9 cellular contexts compared by ENCODE assay signal in the genomic region with DNA sequence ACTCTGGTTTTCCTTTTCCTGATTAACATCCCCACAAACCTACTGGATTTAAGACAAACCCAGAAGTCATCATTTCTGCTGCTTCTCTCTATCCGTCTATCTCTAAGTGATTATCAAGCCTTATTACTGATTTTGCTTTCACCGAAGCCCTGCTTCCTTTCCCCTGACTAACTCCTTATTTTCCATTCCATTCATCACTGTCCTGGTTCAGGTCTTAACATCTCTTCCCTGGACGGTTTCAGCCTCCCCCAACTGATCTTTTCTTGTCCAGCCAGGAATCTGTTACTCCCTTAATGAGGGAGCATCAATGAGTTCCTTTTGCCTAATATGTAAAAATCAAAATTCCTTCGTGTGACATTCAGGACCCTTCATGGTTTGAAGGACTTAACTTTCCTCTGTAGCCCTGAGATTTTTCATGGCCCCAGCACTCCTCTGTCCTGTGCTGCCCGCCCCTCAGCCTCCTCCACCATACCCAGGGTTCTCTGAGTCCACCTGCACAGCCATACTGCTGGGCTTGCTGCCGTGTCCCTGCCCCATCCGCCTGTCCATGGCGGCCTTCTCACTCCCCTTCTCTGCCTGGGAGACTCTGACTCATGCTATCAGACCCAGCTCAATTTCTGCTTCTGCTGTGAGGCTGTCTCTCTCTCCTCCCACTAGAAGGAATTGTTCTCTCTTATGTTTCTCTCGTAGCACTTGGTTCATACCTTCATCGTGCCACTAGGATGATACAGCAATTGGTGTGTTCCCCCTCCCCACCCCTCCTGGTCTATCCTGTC.
DNase-seq lines count a peak whose midpoint lies in the region; ATAC-seq, FAIRE-seq and TF ChIP-seq lines count a peak whose summit lies in the region.
"Had no signal": no experiment of that assay in that cellular context is flagged by ENCODE, and none has a peak within 500 bp of the region (broad histone marks: within the 10 kb centered on the region; RNA-seq: fewer than 3 reads in every experiment).

No MANE protein-coding gene starts in this region.

- H3K27ac ChIP-seq in endothelial cell of umbilical vein (ENCODE audit: insufficient read depth, low read depth, low read length) (peak overlapping the region; percentile 89), parathyroid adenoma (peak overlapping the region; percentile 96)

- CTCF ChIA-PET in endothelial cell of umbilical vein (lab: Charles Lee), result interaction anchor here (0.5 to 1.6 kb wide), 6 partner anchors 9 to 129 kb away, joined by 3 to 4 read pairs (median 3); no protein-coding TSS in a partner anchor

- H3K9me3 ChIP-seq in endothelial cell of umbilical vein (replicated peaks; ENCODE audit: control insufficient read depth, insufficient read depth, low read length), result no peaks in the 10 kb centered on the region
- H3K9me3 ChIP-seq in parathyroid adenoma (ENCODE audit: control insufficient read depth, low read length), result no peaks in the 10 kb centered on the region

- H3K4me2 ChIP-seq in endothelial cell of umbilical vein (ENCODE audit: insufficient read depth, low read length), result peak overlapping the region; percentile 34
- peak overlapping the region; percentile 7 for H3K4me2 ChIP-seq in parathyroid adenoma (ENCODE audit: low read length)

- H3K9ac ChIP-seq in endothelial cell of umbilical vein (replicated peaks; ENCODE audit: extremely low read depth, insufficient read depth, low read length) (peak overlapping the region; percentile 10), parathyroid adenoma (no peak overlapping the region)

- FAIRE-seq in endothelial cell of umbilical vein (lab: Jason Lieb, UNC), result no peak

- no peak for TF ChIP-seq POLR2A in endothelial cell of umbilical vein (IDR thresholded peaks at IDR 0.05; ENCODE audit: low read depth, low read length)

- intact Hi-C loops in endothelial cell of umbilical vein (cut with micrococcal nuclease), result loop anchor here (1.0 kb wide), 3 partner anchors 10 to 51 kb away; no protein-coding TSS in a partner anchor

- DNase-seq in COLO829 (ENCODE audit: low spot score), result peak; percentile 31
- peak; percentile 45 for DNase-seq in OCI-M1 (lab: John Stamatoyannopoulos, UW)
- DNase-seq in endothelial cell of umbilical vein (ENCODE audit: low read depth, low spot score), result peak; percentile 71
- DNase-seq in NCI-H526 (lab: John Stamatoyannopoulos, UW), result no peak
- no peak for DNase-seq in UCSD-AML1 (lab: John Stamatoyannopoulos, UW; ENCODE audit: unreplicated experiment)
- DNase-seq: foreskin melanocyte had no signal

- H3K79me2 ChIP-seq in endothelial cell of umbilical vein (ENCODE audit: control insufficient read depth, insufficient read depth, low read length), result no peaks in the 10 kb centered on the region
- H3K79me2 ChIP-seq in parathyroid adenoma, result no peaks in the 10 kb centered on the region

- H3K4me3 ChIP-seq in endothelial cell of umbilical vein (replicated peaks in 1 of 3; ENCODE audit: insufficient read depth in 1 of 3, low read depth in 1 of 3, low read length in 3 of 3), result no peak overlapping the region
- no peak overlapping the region for H3K4me3 ChIP-seq in parathyroid adenoma (ENCODE audit: low read depth, low read length)

- POLR2A ChIA-PET in endothelial cell of umbilical vein (lab: Charles Lee), result no interaction called here

- dilution Hi-C loops in endothelial cell of umbilical vein (cut with MboI; ENCODE audit: extremely low pct_ligation_motif_present, low sequenced_read_pairs), result no loop called here

- no peaks in the 10 kb centered on the region for H3K9me1 ChIP-seq in endothelial cell of umbilical vein (replicated peaks; ENCODE audit: control insufficient read depth, extremely low read depth, insufficient read depth, low read length)

- no peak for ATAC-seq in HG02885 (IDR thresholded peaks at IDR 0.05; ENCODE audit: poor library complexity, unreplicated experiment)
- ATAC-seq in HG03439 (IDR thresholded peaks at IDR 0.05; ENCODE audit: unreplicated experiment), result no peak

- H3K27me3 ChIP-seq in endothelial cell of umbilical vein (ENCODE audit: control insufficient read depth in 2 of 2, insufficient read depth in 2 of 2, low read length in 2 of 2), result no peaks in the 10 kb centered on the region
- H3K27me3 ChIP-seq in parathyroid adenoma (ENCODE audit: control insufficient read depth, insufficient read depth, low read length), result no peaks in the 10 kb centered on the region

- TF ChIP-seq CTCF in endothelial cell of umbilical vein (IDR thresholded peaks at IDR 0.05; ENCODE audit: extremely low read depth in 1 of 2, insufficient read depth in 1 of 2, low read depth in 1 of 2, low read length in 2 of 2), result no peak
- no peak for TF ChIP-seq CTCF in parathyroid adenoma (IDR thresholded peaks at IDR 0.05)

- peaks cover 73% of the 10 kb centered on the region for H3K4me1 ChIP-seq in endothelial cell of umbilical vein (ENCODE audit: control insufficient read depth, extremely low read depth, insufficient read depth, low read length)
- H3K4me1 ChIP-seq in parathyroid adenoma, result peaks cover 73% of the 10 kb centered on the region

- H2AFZ ChIP-seq in endothelial cell of umbilical vein (ENCODE audit: low read depth, low read length), result no peak overlapping the region
- peak overlapping the region; percentile 73 for H2AFZ ChIP-seq in parathyroid adenoma

- no TSS peak for BruUV-seq in endothelial cell of umbilical vein (replicated peaks; lab: Mats Ljungman, UMichigan)

- H3K36me3 ChIP-seq in endothelial cell of umbilical vein (ENCODE audit: control insufficient read depth in 2 of 2, extremely low read depth in 1 of 2, insufficient read depth in 2 of 2, low read length in 2 of 2), result peaks cover 4 to 5% of the 10 kb centered on the region in 2 experiments
- H3K36me3 ChIP-seq in parathyroid adenoma (ENCODE audit: control insufficient read depth, insufficient read depth, low read length), result no peaks in the 10 kb centered on the region

- no peaks in the 10 kb centered on the region for H4K20me1 ChIP-seq in endothelial cell of umbilical vein (replicated peaks; ENCODE audit: control insufficient read depth, extremely low read depth, insufficient read depth, low read length)

TF ChIP-seq in endothelial cell of umbilical vein, 7 proteins besides CTCF, POLR2A, EP300 and RAD21:
- no peak for TF ChIP-seq MYC (IDR thresholded peaks at IDR 0.05; ENCODE audit: low read depth, low read length)
- TF ChIP-seq POLR2AphosphoS5 (IDR thresholded peaks at IDR 0.05; ENCODE audit: insufficient read depth, low read depth, low read length), result peak; percentile 0

Comparison
In these comparisons a context has a peak if more than half of its experiments do, and no peak if none do; other contexts are left out.
1. DNase-seq: peak in COLO829 (single experiment), OCI-M1 (single experiment) and endothelial cell of umbilical vein (single experiment); none in NCI-H526 (0 of 2) and UCSD-AML1 (single experiment).